In the genomic region with DNA sequence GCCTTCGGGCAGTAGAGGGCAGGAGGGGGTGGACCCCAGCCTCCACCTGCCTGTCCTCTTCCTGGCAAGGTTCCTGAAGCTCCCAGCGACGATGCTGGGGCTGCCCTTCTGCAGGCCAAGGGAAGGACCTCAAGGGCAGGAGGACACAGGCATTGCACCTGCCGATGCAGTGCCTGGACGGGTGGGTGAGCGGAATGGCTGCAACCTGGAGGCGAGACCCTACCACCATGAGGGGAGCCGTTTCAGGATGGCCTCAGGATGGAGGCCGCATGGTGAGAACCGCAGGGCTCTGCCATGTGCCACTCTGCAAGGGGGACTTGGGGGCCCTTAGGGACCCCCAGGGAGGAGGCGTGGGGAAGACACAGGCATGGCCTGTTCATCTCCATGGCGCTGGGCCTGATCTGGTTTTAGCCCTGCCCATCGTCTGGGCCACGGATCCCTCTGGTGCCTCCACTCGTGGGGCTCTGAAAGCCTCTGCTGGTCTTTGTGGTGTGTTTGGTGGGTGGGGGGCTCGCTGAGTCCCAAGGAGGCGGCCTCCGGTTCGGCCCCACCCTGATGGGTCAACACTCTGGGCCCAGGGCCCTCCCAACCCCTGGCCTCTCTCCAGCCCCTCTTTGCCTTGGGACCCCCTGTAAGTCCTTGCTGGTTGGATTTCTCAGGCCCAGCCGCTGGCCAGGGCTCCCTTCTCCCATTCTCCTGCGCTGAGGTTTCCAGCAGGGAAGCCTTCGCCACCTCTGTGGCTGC, we compare ENCODE assay signal across 12 cellular contexts. TPM values are rescaled to one million over a fixed set of nuclear protein-coding genes. Genes with fewer than 3 reads are reported as not detected.
DNase-seq lines count a peak whose midpoint lies in the region; ATAC-seq and TF ChIP-seq lines count a peak whose summit lies in the region.
"Had no signal": no experiment of that assay in that cellular context is flagged by ENCODE, and none has a peak within 500 bp of the region (broad histone marks: within the 10 kb centered on the region; RNA-seq: fewer than 3 reads in every experiment).

No MANE protein-coding gene starts in this region.

- intact Hi-C loops in left lung (cut with DNase I) (no loop called here), aorta (cut with DNase I) (no loop called here)

- peaks cover 2 to 3% of the 10 kb centered on the region in 2 donors for H3K36me3 Mint-ChIP-seq in activated T-cell treated with anti-CD3 and anti-CD28 coated beads, Interleukin-2, amount 50 U/mL, for 72 hours (ENCODE audit: insufficient read depth in 2 of 2)

- no peaks in the 10 kb centered on the region for H3K27me3 Mint-ChIP-seq in activated T-cell treated with anti-CD3 and anti-CD28 coated beads, Interleukin-2, amount 50 U/mL, for 72 hours (ENCODE audit: low read depth)

- peaks cover 64% of the 10 kb centered on the region for H3K4me1 Mint-ChIP-seq in activated T-cell treated with anti-CD3 and anti-CD28 coated beads, Interleukin-2, amount 50 U/mL, for 72 hours (ENCODE audit: low read depth)

- no peak for DNase-seq in activated T-cell treated with anti-CD3 and anti-CD28 coated beads, Interleukin-2, amount 50 U/mL, for 72 hours
- DNase-seq in activated T-cell treated with anti-CD3 and anti-CD28 coated beads, Interleukin-2, amount 50 U/mL, for 48 hours: no peak
- DNase-seq in RPMI8226 (peak; percentile 74), left lung (peak in 1 of 2 donors; percentile 66), amygdala (lab: John Stamatoyannopoulos, UW) (no peak), NCI-H1417 treated with DMSO at 0.1 percent for 48 hours (lab: John Stamatoyannopoulos, UW) (no peak), aorta (no peak)
- DNase-seq: KBM-7, left colon, NCI-H1930, occipital lobe had no signal

- peak overlapping the region; percentile 55 for H3K27ac Mint-ChIP-seq in activated T-cell treated with anti-CD3 and anti-CD28 coated beads, Interleukin-2, amount 50 U/mL, for 72 hours

- H3K27ac ChIP-seq in left lung (peak overlapping the region; percentile 72 to 97), thymus (ENCODE audit: low read depth) (peak overlapping the region; percentile 89), aorta (ENCODE audit: low read depth in 1 of 2, low read length in 2 of 2) (no peak overlapping the region)

- no peaks in the 10 kb centered on the region for H3K27me3 ChIP-seq in left lung
- H3K27me3 ChIP-seq in thymus (ENCODE audit: control insufficient read depth, insufficient read depth): no peaks in the 10 kb centered on the region
- no peaks in the 10 kb centered on the region for H3K27me3 ChIP-seq in aorta (ENCODE audit: control insufficient read depth in 1 of 2, insufficient read depth in 2 of 2, low read length in 1 of 2)

- no peaks in the 10 kb centered on the region for H3K9me3 Mint-ChIP-seq in activated T-cell treated with anti-CD3 and anti-CD28 coated beads, Interleukin-2, amount 50 U/mL, for 72 hours

- peaks cover 0 to 89% of the 10 kb centered on the region in 2 donors for H3K4me1 ChIP-seq in left lung
- H3K4me1 ChIP-seq in thymus (ENCODE audit: control insufficient read depth, insufficient read depth, low read length): peaks cover 15% of the 10 kb centered on the region
- no peaks in the 10 kb centered on the region for H3K4me1 ChIP-seq in aorta (ENCODE audit: control insufficient read depth in 1 of 2, insufficient read depth in 2 of 2, low read length in 2 of 2)

- TF ChIP-seq CTCF in left lung (IDR thresholded peaks at IDR 0.05): no peak

- H3K36me3 ChIP-seq in left lung: no peaks in the 10 kb centered on the region
- H3K36me3 ChIP-seq in thymus (ENCODE audit: control insufficient read depth, insufficient read depth): no peaks in the 10 kb centered on the region
- H3K36me3 ChIP-seq in aorta (ENCODE audit: control insufficient read depth in 1 of 2, insufficient read depth in 2 of 2, low read length in 1 of 2): no peaks in the 10 kb centered on the region

- H3K4me3 ChIP-seq in left lung: no peak overlapping the region
- no peak overlapping the region for H3K4me3 ChIP-seq in thymus (ENCODE audit: low read length)
- no peak overlapping the region for H3K4me3 ChIP-seq in aorta (ENCODE audit: low read length in 2 of 2)

- no peak for ATAC-seq in activated T-cell treated with anti-CD3 and anti-CD28 coated beads, Interleukin-2, amount 50 U/mL, for 72 hours (replicated peaks in 1 of 2)
- no peak for ATAC-seq in left lung
- ATAC-seq in aorta (ENCODE audit: low FRiP score): no peak

- H3K9me3 ChIP-seq in left lung (no peaks in the 10 kb centered on the region), thymus (ENCODE audit: control insufficient read depth) (peaks cover 1% of the 10 kb centered on the region), aorta (ENCODE audit: control insufficient read depth, low read length) (no peaks in the 10 kb centered on the region)

- WGBS in thymus: 94% methylated on average over 22 of the region's 22 CpGs
- WGBS in aorta, 2 donors: 91 to 97% methylated on average over 22 of the region's 22 CpGs

- H3K4me3 Mint-ChIP-seq in activated T-cell treated with anti-CD3 and anti-CD28 coated beads, Interleukin-2, amount 50 U/mL, for 72 hours: peak overlapping the region; percentile 93 to 99

RNA-seq across cellular contexts. Expression of a gene that starts 1.3 kb away (rescaled TPM):
- 100 to 1,000 TPM; 301 to 312 TPM for total RNA-seq in activated T-cell treated with anti-CD3 and anti-CD28 coated beads, Interleukin-2, amount 50 U/mL, for 72 hours
- total RNA-seq in left lung (10 to 100 TPM; 29.8 to 76.6 TPM), aorta (100 to 1,000 TPM in 1 of 2 donors, 10 to 100 TPM in 1; 45.2 to 128 TPM)
- polyA plus RNA-seq in thymus (138 TPM), aorta (10 to 100 TPM; 12.0 to 40.4 TPM)

RNA-seq across cellular contexts. Expression of a gene that starts 12.8 kb away (rescaled TPM):
- total RNA-seq in activated T-cell treated with anti-CD3 and anti-CD28 coated beads, Interleukin-2, amount 50 U/mL, for 72 hours: 1 to 10 TPM; 1.2 TPM
- total RNA-seq in left lung: 1 to 10 TPM; 3.4 to 8.5 TPM
- polyA plus RNA-seq in thymus: 13.4 TPM
- 1 to 10 TPM in 1 of 2 donors, under 1 TPM in 1; 0.81 to 2.2 TPM for total RNA-seq in aorta
- polyA plus RNA-seq in aorta: under 1 TPM; 0.75 to 0.82 TPM

RNA-seq across cellular contexts. Expression of a gene that starts 16.8 kb away (rescaled TPM):
- not detected for total RNA-seq in activated T-cell treated with anti-CD3 and anti-CD28 coated beads, Interleukin-2, amount 50 U/mL, for 72 hours
- total RNA-seq in left lung (1 to 10 TPM; 6.0 to 8.8 TPM), aorta (under 1 TPM; 0.19 to 0.75 TPM)
- polyA plus RNA-seq in thymus (9.8 TPM), aorta (10 to 100 TPM in 1 of 2 donors, 1 to 10 TPM in 1; 6.4 to 14.3 TPM)
- total RNA-seq: occipital lobe had no signal

RNA-seq across cellular contexts. Expression of a gene that starts 40.1 kb away (rescaled TPM):
- total RNA-seq in activated T-cell treated with anti-CD3 and anti-CD28 coated beads, Interleukin-2, amount 50 U/mL, for 72 hours: not detected
- total RNA-seq in left lung (not detected), aorta (not detected)
- polyA plus RNA-seq in thymus (0.18 TPM), aorta (not detected)
- total RNA-seq: left colon, occipital lobe had no signal

Comparison
In these comparisons a context has a peak if more than half of its experiments do, and no peak if none do; other contexts are left out.
1. H3K27ac ChIP-seq: peak in left lung (2 of 2) and thymus (single experiment); none in aorta (0 of 2).